Comparison of ENCODE assay signal across 15 cellular contexts in genomic region chr19:38427035-38427677, GRCh38. TPM values are rescaled to one million over a fixed set of nuclear protein-coding genes. Genes with fewer than 3 reads are reported as not detected.
DNase-seq lines count a peak whose midpoint lies in the region; ATAC-seq, FAIRE-seq and TF ChIP-seq lines count a peak whose summit lies in the region.
"Not testable (repeated sequence)": the region's sequence is repeated elsewhere in the genome, so short reads cannot be mapped to it uniquely, and the experiment has no call there.
"Had no signal": no experiment of that assay in that cellular context is flagged by ENCODE, and none has a peak within 500 bp of the region (broad histone marks: within the 10 kb centered on the region; RNA-seq: fewer than 3 reads in every experiment).

No MANE protein-coding gene starts in this region.

- WGBS in A549 (ENCODE audit: missing lambda C conversion rate) = 54% methylated on average over 17 of the region's 17 CpGs

- not testable (repeated sequence) for H3K27me3 Mint-ChIP-seq in activated naive CD4-positive, alpha-beta T cell treated with anti-CD3 and anti-CD28 coated beads, Interleukin-2, amount 50 U/mL, for 24 hours
- H3K27me3 Mint-ChIP-seq in naive thymus-derived CD4-positive, alpha-beta T cell = peaks cover 0 to 12% (median 4%) of the 10 kb centered on the region in 5 donors

- intact Hi-C loops in naive thymus-derived CD4-positive, alpha-beta T cell (cut with micrococcal nuclease) = not testable (repeated sequence)

- H3K4me2 ChIP-seq in A549 = not testable (repeated sequence)

- TF ChIP-seq RAD21 in A549 (conservative IDR thresholded peaks at IDR 0.05 in 1 of 2, IDR thresholded peaks at IDR 0.05 in 1 of 2) = not testable (repeated sequence)

- not testable (repeated sequence) for TF ChIP-seq EP300 in A549 (IDR thresholded peaks at IDR 0.05)

- peak; percentile 88 for FAIRE-seq in A549 (lab: Jason Lieb, UNC)

- H3K4me3 ChIP-seq in A549; naive thymus-derived CD4-positive, alpha-beta T cell (ENCODE audit: low read length): not testable (repeated sequence)

- POLR2A ChIA-PET in A549 (lab: Yijun Ruan, JAX); naive thymus-derived CD4-positive, alpha-beta T cell (lab: Charles Lee): not testable (repeated sequence)

- not testable (repeated sequence) for ATAC-seq in A549
- peak; percentile 70 for ATAC-seq in HG02870 (IDR thresholded peaks at IDR 0.05; ENCODE audit: unreplicated experiment)
- peak; percentile 38 for ATAC-seq in naive thymus-derived CD4-positive, alpha-beta T cell

- H3K36me3 ChIP-seq in naive thymus-derived CD4-positive, alpha-beta T cell (ENCODE audit: control insufficient read depth in 2 of 3, insufficient read depth in 3 of 3, low read length in 3 of 3) = not testable (repeated sequence)

- not testable (repeated sequence) for TF ChIP-seq CTCF in A549 (IDR thresholded peaks at IDR 0.05); GM13976 (IDR thresholded peaks at IDR 0.05; ENCODE audit: borderline replicate concordance, control extremely low read depth, extremely low read depth, insufficient read depth, missing control alignments)

- H3K4me3 Mint-ChIP-seq in activated naive CD4-positive, alpha-beta T cell treated with anti-CD3 and anti-CD28 coated beads, Interleukin-2, amount 50 U/mL, for 24 hours = not testable (repeated sequence)
- peak overlapping the region in 1 of 10 donors; percentile 12 for H3K4me3 Mint-ChIP-seq in naive thymus-derived CD4-positive, alpha-beta T cell

- not testable (repeated sequence) for H3K9me3 ChIP-seq in A549; naive thymus-derived CD4-positive, alpha-beta T cell (ENCODE audit: control insufficient read depth in 2 of 3, low read length in 3 of 3)

- peaks cover 25% of the 10 kb centered on the region for H3K4me1 Mint-ChIP-seq in activated naive CD4-positive, alpha-beta T cell treated with anti-CD3 and anti-CD28 coated beads, Interleukin-2, amount 50 U/mL, for 24 hours
- H3K4me1 Mint-ChIP-seq in naive thymus-derived CD4-positive, alpha-beta T cell = peaks cover 6 to 24% (median 16%) of the 10 kb centered on the region in 7 donors

- H3K36me3 Mint-ChIP-seq in activated naive CD4-positive, alpha-beta T cell treated with anti-CD3 and anti-CD28 coated beads, Interleukin-2, amount 50 U/mL, for 24 hours; naive thymus-derived CD4-positive, alpha-beta T cell: not testable (repeated sequence)

- CTCF ChIA-PET in A549 (lab: Yijun Ruan, JAX) = interaction anchor here (11.1 kb wide), 1 partner anchor 24 kb away, joined by 116 read pairs; the partner anchor contains the start of gene FAM98C
- CTCF ChIA-PET in naive thymus-derived CD4-positive, alpha-beta T cell (lab: Charles Lee) = not testable (repeated sequence)

- not testable (repeated sequence) for H3K27me3 ChIP-seq in naive thymus-derived CD4-positive, alpha-beta T cell (ENCODE audit: control insufficient read depth in 2 of 2, insufficient read depth in 2 of 2, low read length in 2 of 2)

- not testable (repeated sequence) for TF ChIP-seq POLR2A in A549 (IDR thresholded peaks at IDR 0.05; ENCODE audit: low read length)

- not testable (repeated sequence) for H3K27ac ChIP-seq in A549; naive thymus-derived CD4-positive, alpha-beta T cell (ENCODE audit: low read depth, low read length)

- not testable (repeated sequence) for DNase-seq in A549 (ENCODE audit: low read depth in 1 of 2, low spot score in 1 of 2)
- peak; percentile 68 for DNase-seq in GM13976 (ENCODE audit: low spot score)
- peak; percentile 38 for DNase-seq in activated CD4-positive, CD25-positive, alpha-beta regulatory T cell treated with anti-CD3 and anti-CD28 coated beads, Interleukin-2, amount 50 U/mL, for 16 hours (ENCODE audit: low read depth, low spot score)
- peak; percentile 31 for DNase-seq in activated T-cell treated with anti-CD3 and anti-CD28 coated beads for 48 hours (ENCODE audit: low read depth)
- DNase-seq in naive thymus-derived CD4-positive, alpha-beta T cell = peak in 1 of 9 donors; percentile 33
- peak; percentile 45 to 63 for DNase-seq in stimulated activated CD4-positive, alpha-beta T cell treated with anti-CD3 and anti-CD28 coated beads, Interleukin-4, amount 100 ng/mL, for 48 hours (ENCODE audit: low read depth in 2 of 2)

- peak overlapping the region; percentile 87 for H3K27ac Mint-ChIP-seq in activated naive CD4-positive, alpha-beta T cell treated with anti-CD3 and anti-CD28 coated beads, Interleukin-2, amount 50 U/mL, for 24 hours
- peak overlapping the region in 1 of 9 donors; percentile 59 for H3K27ac Mint-ChIP-seq in naive thymus-derived CD4-positive, alpha-beta T cell

- H3K9me3 Mint-ChIP-seq in activated naive CD4-positive, alpha-beta T cell treated with anti-CD3 and anti-CD28 coated beads, Interleukin-2, amount 50 U/mL, for 24 hours; naive thymus-derived CD4-positive, alpha-beta T cell: not testable (repeated sequence)

- in situ Hi-C loops in GM13976 (cut with MboI; ENCODE audit: low sequenced_read_pairs, unreplicated experiment) = not testable (repeated sequence)

- not testable (repeated sequence) for H3K4me1 ChIP-seq in A549; naive thymus-derived CD4-positive, alpha-beta T cell (ENCODE audit: control insufficient read depth in 2 of 2, insufficient read depth in 2 of 2, low read length in 2 of 2)

TF ChIP-seq in A549, 52 proteins besides CTCF, POLR2A, EP300 and RAD21:
- TF ChIP-seq MAFK (IDR thresholded peaks at IDR 0.05; ENCODE audit: partially characterized antibody) = peak; percentile 74

RNA-seq across cellular contexts. Expression of gene RASGRP4, which starts 1.1 kb away (rescaled TPM):
- 0.13 and 0.22 TPM in 2 replicates for polyA plus RNA-seq in A549 (2011; rRNA removed)
- polyA plus RNA-seq in A549 (2012; cell fraction: cytosol; rRNA removed) = 0.13 and 0.18 TPM in 2 replicates
- polyA plus RNA-seq in A549 (2012; cell fraction: nucleus; rRNA removed) = 0.04 and 0.10 TPM in 2 replicates
- polyA plus RNA-seq in A549 (2017; fragmentation: RNase III; extraction: RNeasy Plus Mini Kit Qiagen cat#74134 plus additional on column Dnase treatment) = 0.09 to 0.30 TPM (median 0.18 TPM) in 3 replicates
- 0.12 TPM in 1 of 2 replicates, not detected in the other for polyA minus RNA-seq in A549 (2011; rRNA and poly(A)+ RNA removed)
- total RNA-seq in naive thymus-derived CD4-positive, alpha-beta T cell = 10 to 100 TPM in 1 of 5 experiments, 1 to 10 TPM in 2, under 1 TPM in 2; 0.16 to 32.7 (median 1.3) TPM
- under 1 TPM in 1 of 2 donors, not detected in 1; 0.14 TPM for polyA plus RNA-seq in naive thymus-derived CD4-positive, alpha-beta T cell
- total RNA-seq: naive thymus-derived CD8-positive, alpha-beta T cell; PC-3 had no signal
- polyA plus RNA-seq: hepatocyte had no signal

RNA-seq across cellular contexts. Expression of gene RYR1, which starts 6.3 kb away (rescaled TPM):
- polyA plus RNA-seq in A549 (2011; rRNA removed) (0.87 and 1.4 TPM in 2 replicates), A549 (2017; fragmentation: RNase III; extraction: RNeasy Plus Mini Kit Qiagen cat#74134 plus additional on column Dnase treatment) (3.1 to 4.5 TPM (median 3.7 TPM) in 3 replicates)
- polyA plus RNA-seq in A549 (2012; cell fraction: cytosol; rRNA removed) = 1.2 and 1.7 TPM in 2 replicates
- polyA plus RNA-seq in A549 (2012; cell fraction: nucleus; rRNA removed) = 0.38 and 1.1 TPM in 2 replicates
- 1.2 and 1.5 TPM in 2 replicates for polyA minus RNA-seq in A549 (2011; rRNA and poly(A)+ RNA removed)
- 1 to 10 TPM in 4 of 5 experiments, under 1 TPM in 1; 0.29 to 2.6 (median 1.7) TPM for total RNA-seq in naive thymus-derived CD4-positive, alpha-beta T cell
- not detected for polyA plus RNA-seq in naive thymus-derived CD4-positive, alpha-beta T cell
- total RNA-seq: PC-3 had no signal

RNA-seq across cellular contexts. Expression of gene FAM98C, which starts 24.3 kb away (rescaled TPM):
- polyA plus RNA-seq in A549 (2011; rRNA removed) = 12.8 and 13.8 TPM in 2 replicates
- 36.5 and 42.2 TPM in 2 replicates for polyA plus RNA-seq in A549 (2012; cell fraction: cytosol; rRNA removed)
- 70.9 and 89.2 TPM in 2 replicates for polyA plus RNA-seq in A549 (2012; cell fraction: nucleus; rRNA removed)
- 19.5 to 20.4 TPM (median 20.1 TPM) in 3 replicates for polyA plus RNA-seq in A549 (2017; fragmentation: RNase III; extraction: RNeasy Plus Mini Kit Qiagen cat#74134 plus additional on column Dnase treatment)
- 7.9 and 13.8 TPM in 2 replicates for polyA minus RNA-seq in A549 (2011; rRNA and poly(A)+ RNA removed)
- total RNA-seq in naive thymus-derived CD4-positive, alpha-beta T cell = 10 to 100 TPM; 33.8 to 56.5 (median 44.7) TPM
- polyA plus RNA-seq in naive thymus-derived CD4-positive, alpha-beta T cell = 10 to 100 TPM; 16.2 to 29.0 TPM

RNA-seq across cellular contexts. Expression of gene SPRED3, which starts 38.7 kb away (rescaled TPM):
- polyA plus RNA-seq in A549 (2011; rRNA removed) (3.0 and 3.5 TPM in 2 replicates), A549 (2017; fragmentation: RNase III; extraction: RNeasy Plus Mini Kit Qiagen cat#74134 plus additional on column Dnase treatment) (2.6 to 3.6 TPM (median 2.8 TPM) in 3 replicates)
- polyA plus RNA-seq in A549 (2012; cell fraction: cytosol; rRNA removed) = 2.3 and 2.6 TPM in 2 replicates
- 11.1 and 12.9 TPM in 2 replicates for polyA plus RNA-seq in A549 (2012; cell fraction: nucleus; rRNA removed)
- 4.0 and 8.1 TPM in 2 replicates for polyA minus RNA-seq in A549 (2011; rRNA and poly(A)+ RNA removed)
- total RNA-seq in naive thymus-derived CD4-positive, alpha-beta T cell = 1 to 10 TPM; 1.6 to 2.9 (median 2.6) TPM
- under 1 TPM; 0.12 to 0.22 TPM for polyA plus RNA-seq in naive thymus-derived CD4-positive, alpha-beta T cell
- polyA plus RNA-seq: immature natural killer cell had no signal

RNA-seq across cellular contexts. Expression of gene GGN, which starts 39.3 kb away (rescaled TPM):
- polyA plus RNA-seq in A549 (2011; rRNA removed) (not detected in 2 replicates), A549 (2017; fragmentation: RNase III; extraction: RNeasy Plus Mini Kit Qiagen cat#74134 plus additional on column Dnase treatment) (0.33 to 0.66 TPM (median 0.46 TPM) in 3 replicates)
- polyA plus RNA-seq in A549 (2012; cell fraction: cytosol; rRNA removed) = 0.08 and 0.22 TPM in 2 replicates
- polyA plus RNA-seq in A549 (2012; cell fraction: nucleus; rRNA removed) = 0.11 and 0.23 TPM in 2 replicates
- not detected in 2 replicates for polyA minus RNA-seq in A549 (2011; rRNA and poly(A)+ RNA removed)
- total RNA-seq in naive thymus-derived CD4-positive, alpha-beta T cell = under 1 TPM in 3 of 5 experiments, not detected in 2; 0.29 to 0.60 (median 0.39) TPM
- polyA plus RNA-seq in naive thymus-derived CD4-positive, alpha-beta T cell = not detected
- total RNA-seq: left lobe of liver; naive thymus-derived CD8-positive, alpha-beta T cell; spleen; transverse colon had no signal
- polyA plus RNA-seq: immature natural killer cell; naive thymus-derived CD8-positive, alpha-beta T cell had no signal
